8 cellular contexts compared by ENCODE assay signal in the genomic region with DNA sequence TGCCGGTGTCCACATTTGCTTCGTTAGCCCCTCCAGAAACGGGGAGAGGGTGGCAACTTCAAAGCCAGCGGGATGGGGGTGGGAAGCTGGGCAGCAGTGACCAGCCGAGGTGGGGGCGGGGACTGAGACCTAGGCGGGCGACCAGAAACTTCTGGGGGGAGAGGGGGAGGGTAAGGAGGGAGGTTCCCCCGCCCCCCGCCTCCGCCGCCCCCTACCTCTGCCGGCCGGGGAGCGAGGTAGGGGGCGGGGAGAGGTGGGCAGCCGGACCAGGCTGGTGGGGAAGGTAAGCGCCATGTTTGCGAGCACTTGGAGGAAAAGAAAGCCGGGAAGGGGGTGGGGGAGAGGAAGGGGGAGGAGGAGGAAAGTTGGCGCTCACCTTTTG. TPM values are rescaled to one million over a fixed set of nuclear protein-coding genes. Genes with fewer than 3 reads are reported as not detected.
DNase-seq lines count a peak whose midpoint lies in the region; ATAC-seq, FAIRE-seq and TF ChIP-seq lines count a peak whose summit lies in the region.

No MANE protein-coding gene starts in this region.

- peaks cover 21% of the 10 kb centered on the region for H3K4me1 Mint-ChIP-seq in T-helper 1 cell treated with Interleukin-12 subunit alpha and Interleukin-12 subunit beta and Interleukin-4 antibody, amounts not matched to agents 30 μg/mL and 1 μg/mL, for 36 hours (ENCODE audit: low read depth)
- H3K4me1 Mint-ChIP-seq in natural killer cell treated with Interleukin-12 subunit alpha and Interleukin-12 subunit beta and Interleukin-15 and Interleukin-18, amount 100 ng/mL, for 72 hours (ENCODE audit: low read depth in 2 of 2), result peaks cover 11 to 18% of the 10 kb centered on the region in 2 donors

- H3K36me3 Mint-ChIP-seq in T-helper 1 cell treated with Interleukin-12 subunit alpha and Interleukin-12 subunit beta and Interleukin-4 antibody, amounts not matched to agents 30 μg/mL and 1 μg/mL, for 36 hours (ENCODE audit: low read depth), result no peaks in the 10 kb centered on the region
- no peaks in the 10 kb centered on the region for H3K36me3 Mint-ChIP-seq in natural killer cell treated with Interleukin-12 subunit alpha and Interleukin-12 subunit beta and Interleukin-15 and Interleukin-18, amount 100 ng/mL, for 72 hours

- H3K4me3 Mint-ChIP-seq in T-helper 1 cell treated with Interleukin-12 subunit alpha and Interleukin-12 subunit beta and Interleukin-4 antibody, amounts not matched to agents 30 μg/mL and 1 μg/mL, for 36 hours, result peak overlapping the region; percentile 84
- H3K4me3 Mint-ChIP-seq in natural killer cell treated with Interleukin-12 subunit alpha and Interleukin-12 subunit beta and Interleukin-15 and Interleukin-18, amount 100 ng/mL, for 72 hours, result peak overlapping the region; percentile 88

- H3K27ac Mint-ChIP-seq in T-helper 1 cell treated with Interleukin-12 subunit alpha and Interleukin-12 subunit beta and Interleukin-4 antibody, amounts not matched to agents 30 μg/mL and 1 μg/mL, for 36 hours, result no peak overlapping the region
- H3K27ac Mint-ChIP-seq in natural killer cell treated with Interleukin-12 subunit alpha and Interleukin-12 subunit beta and Interleukin-15 and Interleukin-18, amount 100 ng/mL, for 72 hours, result no peak overlapping the region

- DNase-seq in T-helper 1 cell (no peak), RKO (ENCODE audit: low spot score) (peak; percentile 39), epithelial cell of esophagus (ENCODE audit: low read depth) (no peak), RCC 7860 (ENCODE audit: low spot score) (no peak)
- no peak for DNase-seq in natural killer cell treated with Interleukin-12 subunit alpha and Interleukin-12 subunit beta and Interleukin-15 and Interleukin-18, amount 100 ng/mL, for 72 hours (ENCODE audit: low spot score)

- H3K4me3 ChIP-seq in epithelial cell of esophagus (ENCODE audit: low read length), result peak overlapping the region; percentile 80

- H3K9me3 Mint-ChIP-seq in T-helper 1 cell treated with Interleukin-12 subunit alpha and Interleukin-12 subunit beta and Interleukin-4 antibody, amounts not matched to agents 30 μg/mL and 1 μg/mL, for 36 hours, result no peaks in the 10 kb centered on the region
- H3K9me3 Mint-ChIP-seq in natural killer cell treated with Interleukin-12 subunit alpha and Interleukin-12 subunit beta and Interleukin-15 and Interleukin-18, amount 100 ng/mL, for 72 hours, result no peaks in the 10 kb centered on the region

- no peak for TF ChIP-seq CTCF in epithelial cell of esophagus (IDR thresholded peaks at IDR 0.05; ENCODE audit: insufficient read depth, low read depth, low read length, missing control alignments)

- FAIRE-seq in RCC 7860 (lab: Jason Lieb, UNC), result no peak

- no peak for ATAC-seq in natural killer cell treated with Interleukin-12 subunit alpha and Interleukin-12 subunit beta and Interleukin-15 and Interleukin-18, amount 100 ng/mL, for 72 hours
- ATAC-seq in HG02623 (IDR thresholded peaks at IDR 0.05; ENCODE audit: unreplicated experiment), result no peak
- ATAC-seq in HG03442 (IDR thresholded peaks at IDR 0.05; ENCODE audit: unreplicated experiment), result no peak

- peaks cover 73% of the 10 kb centered on the region for H3K27me3 Mint-ChIP-seq in T-helper 1 cell treated with Interleukin-12 subunit alpha and Interleukin-12 subunit beta and Interleukin-4 antibody, amounts not matched to agents 30 μg/mL and 1 μg/mL, for 36 hours (ENCODE audit: low read depth)
- H3K27me3 Mint-ChIP-seq in natural killer cell treated with Interleukin-12 subunit alpha and Interleukin-12 subunit beta and Interleukin-15 and Interleukin-18, amount 100 ng/mL, for 72 hours, result peaks cover 52 to 60% of the 10 kb centered on the region in 2 donors

RNA-seq across cellular contexts. Expression of a gene that starts 1.3 kb away (rescaled TPM):
- under 1 TPM in 1 of 2 donors, not detected in 1; 0.10 TPM for total RNA-seq in natural killer cell treated with Interleukin-12 subunit alpha and Interleukin-12 subunit beta and Interleukin-15 and Interleukin-18, amount 100 ng/mL, for 72 hours

RNA-seq across cellular contexts. Expression of a gene that starts 11.7 kb away (rescaled TPM):
- total RNA-seq in natural killer cell treated with Interleukin-12 subunit alpha and Interleukin-12 subunit beta and Interleukin-15 and Interleukin-18, amount 100 ng/mL, for 72 hours, result 10 to 100 TPM; 48.2 to 52.4 TPM
